Comparison of ENCODE assay signal across 8 cellular contexts in genomic region chr1:99481391-99481996, GRCh38.
DNase-seq lines count a peak whose midpoint lies in the region; ATAC-seq and TF ChIP-seq lines count a peak whose summit lies in the region.

No MANE protein-coding gene starts in this region.

- no peak overlapping the region for H4K91ac ChIP-seq in trophoblast cell (ENCODE audit: low read depth, low read length)

- no peaks in the 10 kb centered on the region for H3K79me2 ChIP-seq in trophoblast cell (ENCODE audit: control insufficient read depth, insufficient read depth, low read length, poor library complexity)

- H3K4me1 ChIP-seq in trophoblast cell (ENCODE audit: control insufficient read depth in 1 of 2, insufficient read depth in 2 of 2, low read length in 2 of 2), result no peaks in the 10 kb centered on the region

- H3K36me3 ChIP-seq in trophoblast cell (ENCODE audit: control insufficient read depth in 1 of 2, insufficient read depth in 2 of 2, low read length in 2 of 2), result no peaks in the 10 kb centered on the region

- TF ChIP-seq CTCF in AG09309 (IDR thresholded peaks at IDR 0.05; ENCODE audit: control insufficient read depth, insufficient read depth, low read depth, low read length, missing control alignments) (peak; percentile 63), GM12864 (IDR thresholded peaks at IDR 0.05; ENCODE audit: low read depth, low read length, missing control alignments) (peak; percentile 54)

- no peak overlapping the region for H3K18ac ChIP-seq in trophoblast cell (ENCODE audit: low read length)

- H4K12ac ChIP-seq in trophoblast cell (ENCODE audit: low read depth, low read length), result no peak overlapping the region

- no peak overlapping the region for H3K9ac ChIP-seq in trophoblast cell (ENCODE audit: low read length)

- H3K27me3 ChIP-seq in trophoblast cell (ENCODE audit: insufficient read depth, low read length), result no peaks in the 10 kb centered on the region

- no peak overlapping the region for H2BK120ac ChIP-seq in trophoblast cell (ENCODE audit: insufficient read depth, low read length, poor library complexity)

- no peak overlapping the region for H2BK5ac ChIP-seq in trophoblast cell (ENCODE audit: low read depth, low read length, poor library complexity)

- H3K4me3 ChIP-seq in AG09309 (ENCODE audit: control insufficient read depth, low read depth, low read length), result no peak overlapping the region
- no peak overlapping the region for H3K4me3 ChIP-seq in GM12864 (ENCODE audit: low read depth, low read length)
- no peak overlapping the region for H3K4me3 ChIP-seq in trophoblast cell (ENCODE audit: low read depth, low read length)

- DNase-seq in AG09309 (ENCODE audit: low read depth), result no peak
- peak; percentile 7 for DNase-seq in GM12864 (ENCODE audit: low read depth)
- DNase-seq in NCI-H2196 treated with DMSO at 0.1 percent for 48 hours (lab: John Stamatoyannopoulos, UW; ENCODE audit: unreplicated experiment), result peak; percentile 10
- DNase-seq in activated CD4-positive, alpha-beta T cell treated with anti-CD3 and anti-CD28 coated beads for 48 hours, result peak; percentile 36
- peak; percentile 3 for DNase-seq in germinal center (ENCODE audit: low spot score)
- DNase-seq in trophoblast cell, result peak; percentile 22 to 88

- H3K4ac ChIP-seq in trophoblast cell (ENCODE audit: low read depth, low read length), result no peak overlapping the region

- no peak overlapping the region for H3K23ac ChIP-seq in trophoblast cell (ENCODE audit: low read length)

- no peak overlapping the region for H4K8ac ChIP-seq in trophoblast cell (ENCODE audit: low read depth, low read length)

- no peak overlapping the region for H3K4me2 ChIP-seq in trophoblast cell (ENCODE audit: low read length)

- no peaks in the 10 kb centered on the region for H3K9me3 ChIP-seq in trophoblast cell (ENCODE audit: insufficient read depth, low read depth, low read length)

- no peak overlapping the region for H3K14ac ChIP-seq in trophoblast cell (ENCODE audit: low read length)

- H2BK12ac ChIP-seq in trophoblast cell (ENCODE audit: low read length), result no peak overlapping the region

- H2AK5ac ChIP-seq in trophoblast cell (ENCODE audit: low read length), result no peak overlapping the region

- peak; percentile 75 for ATAC-seq in HG02970 (IDR thresholded peaks at IDR 0.05; ENCODE audit: low FRiP score, unreplicated experiment)
- no peak for ATAC-seq in HG02588 (IDR thresholded peaks at IDR 0.05; ENCODE audit: unreplicated experiment)

- no peak overlapping the region for H3K27ac ChIP-seq in trophoblast cell (ENCODE audit: low read depth, low read length)

- no peak overlapping the region for H2AFZ ChIP-seq in trophoblast cell (ENCODE audit: insufficient read depth, low read length, poor library complexity)

- H3K79me1 ChIP-seq in trophoblast cell (ENCODE audit: low read length), result no peaks in the 10 kb centered on the region
